9 cellular contexts compared by ENCODE assay signal in genomic region chr2:172864182-172864581, GRCh38.
DNase-seq lines count a peak whose midpoint lies in the region; ATAC-seq and TF ChIP-seq lines count a peak whose summit lies in the region.
"Had no signal": no experiment of that assay in that cellular context is flagged by ENCODE, and none has a peak within 500 bp of the region (broad histone marks: within the 10 kb centered on the region; RNA-seq: fewer than 3 reads in every experiment).

No MANE protein-coding gene starts in this region.

- peaks cover 35% of the 10 kb centered on the region for H3K27me3 Mint-ChIP-seq in activated CD8-positive, alpha-beta memory T cell treated with anti-CD3 and anti-CD28 coated beads, Interleukin-2, amount 10 ng/mL, durations not matched to agents 7 days and 5 days
- H3K27me3 Mint-ChIP-seq in activated T-cell treated with anti-CD3 and anti-CD28 coated beads, Interleukin-2, amount 50 U/mL, for 4 hours (ENCODE audit: low read depth), result peaks cover 12% of the 10 kb centered on the region

- no peaks in the 10 kb centered on the region for H3K36me3 ChIP-seq in sigmoid colon

- 27 to 51% methylated on average over 5 of the region's 5 CpGs for WGBS in sigmoid colon, 2 donors

- CTCF ChIA-PET in activated CD8-positive, alpha-beta memory T cell treated with anti-CD3 and anti-CD28 coated beads, Interleukin-2, amount 10 ng/mL, durations not matched to agents 7 days and 5 days (lab: Charles Lee), result no interaction called here

- TF ChIP-seq CTCF in sigmoid colon (IDR thresholded peaks at IDR 0.05), result peak; percentile 54 to 72 (median 60)

- no peak for TF ChIP-seq POLR2A in sigmoid colon (IDR thresholded peaks at IDR 0.05)

- no peaks in the 10 kb centered on the region for H3K9me3 Mint-ChIP-seq in activated CD8-positive, alpha-beta memory T cell treated with anti-CD3 and anti-CD28 coated beads, Interleukin-2, amount 10 ng/mL, durations not matched to agents 7 days and 5 days (ENCODE audit: low read depth)
- no peaks in the 10 kb centered on the region for H3K9me3 Mint-ChIP-seq in activated T-cell treated with anti-CD3 and anti-CD28 coated beads, Interleukin-2, amount 50 U/mL, for 4 hours
- H3K9me3 Mint-ChIP-seq: stimulated activated naive CD8-positive, alpha-beta T cell treated with anti-CD3 and anti-CD28 coated beads, Interleukin-15, Interleukin-2, amounts not matched to agents 100 ng/mL and 50 ng/mL, for 24 hours had no signal

- DNase-seq in activated CD8-positive, alpha-beta memory T cell treated with anti-CD3 and anti-CD28 coated beads, Interleukin-2, amount 10 ng/mL, durations not matched to agents 7 days and 5 days, result peak; percentile 49
- DNase-seq in activated CD8-positive, alpha-beta memory T cell treated with anti-CD3 and anti-CD28 coated beads for 24 hours, result no peak
- peak; percentile 35 for DNase-seq in NCI-H510A treated with DMSO at 0.1 percent for 48 hours (lab: John Stamatoyannopoulos, UW)
- DNase-seq in activated T-cell treated with anti-CD3 and anti-CD28 coated beads, Interleukin-2, amount 50 U/mL, for 4 hours, result peak; percentile 7
- peak in 41 of 42 donors; percentile 26 to 88 (median 65) for DNase-seq in head of caudate nucleus
- peak; percentile 69 for DNase-seq in sigmoid colon

- H3K4me3 ChIP-seq in sigmoid colon, result no peak overlapping the region

- no peak overlapping the region for H3K4me3 Mint-ChIP-seq in activated CD8-positive, alpha-beta memory T cell treated with anti-CD3 and anti-CD28 coated beads, Interleukin-2, amount 10 ng/mL, durations not matched to agents 7 days and 5 days
- H3K4me3 Mint-ChIP-seq in activated T-cell treated with anti-CD3 and anti-CD28 coated beads, Interleukin-2, amount 50 U/mL, for 4 hours, result no peak overlapping the region
- H3K4me3 Mint-ChIP-seq: stimulated activated naive CD8-positive, alpha-beta T cell treated with anti-CD3 and anti-CD28 coated beads, Interleukin-15, Interleukin-2, amounts not matched to agents 100 ng/mL and 50 ng/mL, for 24 hours had no signal

- ATAC-seq in activated CD8-positive, alpha-beta memory T cell treated with anti-CD3 and anti-CD28 coated beads, Interleukin-2, amount 10 ng/mL, durations not matched to agents 7 days and 5 days, result no peak
- ATAC-seq in activated T-cell treated with anti-CD3 and anti-CD28 coated beads, Interleukin-2, amount 50 U/mL, for 4 hours, result no peak
- no peak for ATAC-seq in GM18873 (IDR thresholded peaks at IDR 0.05; ENCODE audit: low FRiP score, unreplicated experiment)
- no peak for ATAC-seq in GM18517 (IDR thresholded peaks at IDR 0.05; ENCODE audit: unreplicated experiment)

- no peaks in the 10 kb centered on the region for H3K27me3 ChIP-seq in sigmoid colon

- intact Hi-C loops in head of caudate nucleus (cut with DNase I), result loop anchor here (10.0 kb wide), 1 partner anchor 71 kb away; no protein-coding TSS in a partner anchor
- intact Hi-C loops in sigmoid colon (cut with DNase I), result loop anchor here (1.0 to 5.0 kb wide), 2 partner anchors 57 to 68 kb away; no protein-coding TSS in a partner anchor

- no peaks in the 10 kb centered on the region for H3K36me3 Mint-ChIP-seq in activated CD8-positive, alpha-beta memory T cell treated with anti-CD3 and anti-CD28 coated beads, Interleukin-2, amount 10 ng/mL, durations not matched to agents 7 days and 5 days
- no peaks in the 10 kb centered on the region for H3K36me3 Mint-ChIP-seq in activated T-cell treated with anti-CD3 and anti-CD28 coated beads, Interleukin-2, amount 50 U/mL, for 4 hours (ENCODE audit: insufficient read depth)

- H3K27ac ChIP-seq in sigmoid colon, result no peak overlapping the region

- no peak overlapping the region for H3K27ac Mint-ChIP-seq in activated CD8-positive, alpha-beta memory T cell treated with anti-CD3 and anti-CD28 coated beads, Interleukin-2, amount 10 ng/mL, durations not matched to agents 7 days and 5 days
- H3K27ac Mint-ChIP-seq: stimulated activated naive CD8-positive, alpha-beta T cell treated with anti-CD3 and anti-CD28 coated beads, Interleukin-15, Interleukin-2, amounts not matched to agents 100 ng/mL and 50 ng/mL, for 24 hours had no signal

- no peak for TF ChIP-seq EP300 in sigmoid colon (IDR thresholded peaks at IDR 0.05)

- peaks cover 0 to 10% (median 4%) of the 10 kb centered on the region in 4 donors for H3K4me1 ChIP-seq in sigmoid colon

- H3K9me3 ChIP-seq in sigmoid colon, result no peaks in the 10 kb centered on the region

- no peaks in the 10 kb centered on the region for H3K4me1 Mint-ChIP-seq in activated CD8-positive, alpha-beta memory T cell treated with anti-CD3 and anti-CD28 coated beads, Interleukin-2, amount 10 ng/mL, durations not matched to agents 7 days and 5 days
- no peaks in the 10 kb centered on the region for H3K4me1 Mint-ChIP-seq in activated T-cell treated with anti-CD3 and anti-CD28 coated beads, Interleukin-2, amount 50 U/mL, for 4 hours (ENCODE audit: low read depth)
